ENCODE assay signal across 9 cellular contexts in the genomic region with DNA sequence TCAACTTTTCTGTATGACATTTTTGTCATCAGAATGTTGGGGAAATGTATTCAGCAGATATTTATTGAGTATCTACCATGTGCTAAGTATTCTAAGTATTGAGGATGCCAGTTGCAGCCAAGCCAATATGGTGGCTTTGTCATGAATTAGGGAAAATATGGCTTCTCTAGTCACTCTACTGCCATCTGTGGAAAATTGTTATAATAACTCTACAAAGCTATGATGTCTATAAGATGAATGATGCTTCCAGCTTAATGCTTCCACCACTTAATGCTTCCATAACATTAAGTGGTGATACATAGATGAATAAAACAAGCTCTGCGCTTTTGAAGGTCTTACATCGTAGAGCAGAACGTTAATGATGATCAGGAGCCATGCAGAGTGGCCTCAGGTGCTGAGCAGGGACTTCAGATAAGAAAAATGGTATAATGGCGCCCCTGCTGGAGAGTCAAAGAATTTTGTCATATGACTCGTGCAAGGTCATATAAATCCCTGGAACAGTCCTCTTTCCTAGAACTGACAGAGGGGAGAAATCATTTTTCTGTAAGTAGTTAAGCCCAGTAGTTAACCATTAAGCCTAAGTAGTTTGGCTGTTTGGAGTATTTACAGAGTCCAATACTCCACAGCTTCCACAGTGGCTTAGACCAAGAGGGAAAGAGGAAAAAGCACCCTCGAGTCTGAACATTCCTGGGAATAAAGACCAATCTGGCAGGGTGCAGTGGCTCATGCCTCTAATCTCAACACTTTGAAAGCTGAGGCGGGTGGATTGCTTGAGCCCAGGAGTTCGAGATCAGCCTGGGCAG. TPM values are rescaled to one million over a fixed set of nuclear protein-coding genes. Genes with fewer than 3 reads are reported as not detected.
DNase-seq lines count a peak whose midpoint lies in the region; ATAC-seq and TF ChIP-seq lines count a peak whose summit lies in the region.
"Had no signal": no experiment of that assay in that cellular context is flagged by ENCODE, and none has a peak within 500 bp of the region (broad histone marks: within the 10 kb centered on the region; RNA-seq: fewer than 3 reads in every experiment).

No MANE protein-coding gene starts in this region.

- no peaks in the 10 kb centered on the region for H4K20me1 ChIP-seq in OCI-LY1 (ENCODE audit: insufficient read depth, low read length)

- H3K27ac Mint-ChIP-seq in Caco-2 (ENCODE audit: unreplicated experiment), result peak overlapping the region; percentile 78

- peaks cover 56% of the 10 kb centered on the region for H3K4me1 ChIP-seq in Caco-2
- H3K4me1 ChIP-seq in OCI-LY1 (ENCODE audit: insufficient read depth, low read length, severe bottlenecking), result peaks cover 38% of the 10 kb centered on the region

- POLR2A ChIA-PET in Caco-2 (lab: Charles Lee), result interaction anchor here (0.6 to 1.4 kb wide), 3 partner anchors 45 to 206 kb away, joined by 3 to 5 read pairs (median 3); a partner anchor contains a TSS

- H3K9me2 ChIP-seq in OCI-LY1 (ENCODE audit: low read depth, low read length), result no peaks in the 10 kb centered on the region

- H3F3A ChIP-seq in OCI-LY1 (ENCODE audit: insufficient read depth, low read length), result no peaks in the 10 kb centered on the region

- peak; percentile 60 to 92 for TF ChIP-seq CTCF in Caco-2 (IDR thresholded peaks at IDR 0.05; ENCODE audit: insufficient read depth in 1 of 2, low read depth in 1 of 2, low read length in 1 of 2, severe bottlenecking in 1 of 2, unreplicated experiment in 1 of 2)
- peak; percentile 96 for TF ChIP-seq CTCF in OCI-LY1 (IDR thresholded peaks at IDR 0.05; ENCODE audit: low read length)

- H3K79me2 ChIP-seq in OCI-LY1 (ENCODE audit: insufficient read depth, low read length), result no peaks in the 10 kb centered on the region

- H3K36me3 ChIP-seq in Caco-2 (ENCODE audit: control insufficient read depth, insufficient read depth, low read length) (no peaks in the 10 kb centered on the region), OCI-LY1 (ENCODE audit: insufficient read depth, low read length) (no peaks in the 10 kb centered on the region)

- no peaks in the 10 kb centered on the region for H3K9me3 ChIP-seq in Caco-2
- no peaks in the 10 kb centered on the region for H3K9me3 ChIP-seq in OCI-LY1 (ENCODE audit: low read length)

- intact Hi-C loops in Caco-2 (cut with micrococcal nuclease; ENCODE audit: unreplicated experiment), result loop anchor here (1.0 to 5.0 kb wide), 6 partner anchors 37 to 232 kb away; no protein-coding TSS in a partner anchor

- H3K27me3 ChIP-seq in Caco-2 (replicated peaks; ENCODE audit: control insufficient read depth, insufficient read depth, low read length) (no peaks in the 10 kb centered on the region), OCI-LY1 (ENCODE audit: insufficient read depth, low read length) (no peaks in the 10 kb centered on the region)

- DNase-seq in Caco-2, result peak; percentile 82 to 85
- peak; percentile 73 for DNase-seq in HT1080 (ENCODE audit: low read depth)
- peak; percentile 40 for DNase-seq in activated T-cell treated with anti-CD3 and anti-CD28 coated beads for 48 hours (ENCODE audit: low read depth)
- peak; percentile 24 for DNase-seq in fibroblast of the conjunctiva (ENCODE audit: low read depth)
- DNase-seq in stimulated activated CD4-positive, alpha-beta T cell treated with anti-CD3 and anti-CD28 coated beads, Interleukin-1b, Interleukin-23, amount 100 ng/mL, for 1 hour (ENCODE audit: low read depth in 2 of 2), result peak; percentile 24 to 29
- no peak for DNase-seq in AG08396 (ENCODE audit: low spot score)

- no peak for ATAC-seq in HG03442 (IDR thresholded peaks at IDR 0.05; ENCODE audit: unreplicated experiment)

- H3K4me3 ChIP-seq in Caco-2 (ENCODE audit: low read depth, low read length) (no peak overlapping the region), OCI-LY1 (ENCODE audit: low read depth, low read length, poor library complexity, severe bottlenecking) (no peak overlapping the region)

- CTCF ChIA-PET in Caco-2 (lab: Charles Lee), result interaction anchor here (0.6 to 2.3 kb wide), 19 partner anchors 8 to 310 kb away, joined by 3 to 39 read pairs (median 4); a partner anchor contains a TSS

- no peak overlapping the region for H3K27ac ChIP-seq in OCI-LY1 (ENCODE audit: low read depth, low read length, poor library complexity, severe bottlenecking)

- H2AFZ ChIP-seq in OCI-LY1 (ENCODE audit: low read length), result 0 out of 2 replicates have a peak overlapping the region, but pooled peaks have one; percentile 60

- BruUV-seq in Caco-2 (replicated peaks; lab: Mats Ljungman, UMichigan), result no TSS peak

- peak overlapping the region; percentile 48 for H3K4me3 Mint-ChIP-seq in Caco-2 (ENCODE audit: unreplicated experiment)

- no peaks in the 10 kb centered on the region for H3K27me3 Mint-ChIP-seq in Caco-2 (ENCODE audit: insufficient read depth, unreplicated experiment)

- H3K4me2 ChIP-seq in OCI-LY1 (ENCODE audit: low read length), result peak overlapping the region; percentile 55; the same call in 1 of the 2 replicates

- peaks cover 57% of the 10 kb centered on the region for H3K4me1 Mint-ChIP-seq in Caco-2 (ENCODE audit: low read depth, unreplicated experiment)

- H3K9me3 Mint-ChIP-seq in Caco-2 (ENCODE audit: unreplicated experiment), result no peaks in the 10 kb centered on the region

- H3K36me3 Mint-ChIP-seq in Caco-2 (ENCODE audit: insufficient read depth, unreplicated experiment), result no peaks in the 10 kb centered on the region

- H3K9ac ChIP-seq in OCI-LY1 (ENCODE audit: low read length), result no peak overlapping the region

RNA-seq across cellular contexts. Expression of a gene that starts 2.7 kb away (rescaled TPM):
- total RNA-seq in Caco-2 (2022), result not detected in 2 replicates
- not detected in 2 replicates for total RNA-seq in HT1080 (2014; rRNA removed; shearing (Covaris generic))
- not detected in 2 replicates for polyA plus RNA-seq in HT1080 (2015; cell fraction: cytosol; rRNA removed)
- not detected in 2 replicates for polyA plus RNA-seq in HT1080 (2015; cell fraction: nucleus; rRNA removed)
- total RNA-seq: T-helper 1 cell treated with Interleukin-12 subunit alpha and Interleukin-12 subunit beta and Interleukin-4 antibody, amounts not matched to agents 30 ng/mL and 1 ng/mL, for 36 hours had no signal

RNA-seq across cellular contexts. Expression of a gene that starts 42.2 kb away (rescaled TPM):
- total RNA-seq in Caco-2 (2022), result 127 and 149 TPM in 2 replicates
- total RNA-seq in HT1080 (2014; rRNA removed; shearing (Covaris generic)), result 30.8 and 55.9 TPM in 2 replicates
- polyA plus RNA-seq in HT1080 (2015; cell fraction: cytosol; rRNA removed), result 12.7 and 15.7 TPM in 2 replicates
- 44.5 and 44.6 TPM in 2 replicates for polyA plus RNA-seq in HT1080 (2015; cell fraction: nucleus; rRNA removed)

RNA-seq across cellular contexts. Expression of a gene that starts 44.8 kb away (rescaled TPM):
- total RNA-seq in Caco-2 (2022), result 56.1 and 57.4 TPM in 2 replicates
- total RNA-seq in HT1080 (2014; rRNA removed; shearing (Covaris generic)), result 32.7 and 53.8 TPM in 2 replicates
- 49.8 and 58.5 TPM in 2 replicates for polyA plus RNA-seq in HT1080 (2015; cell fraction: cytosol; rRNA removed)
- polyA plus RNA-seq in HT1080 (2015; cell fraction: nucleus; rRNA removed), result 59.0 and 66.8 TPM in 2 replicates
